In the genomic region with DNA sequence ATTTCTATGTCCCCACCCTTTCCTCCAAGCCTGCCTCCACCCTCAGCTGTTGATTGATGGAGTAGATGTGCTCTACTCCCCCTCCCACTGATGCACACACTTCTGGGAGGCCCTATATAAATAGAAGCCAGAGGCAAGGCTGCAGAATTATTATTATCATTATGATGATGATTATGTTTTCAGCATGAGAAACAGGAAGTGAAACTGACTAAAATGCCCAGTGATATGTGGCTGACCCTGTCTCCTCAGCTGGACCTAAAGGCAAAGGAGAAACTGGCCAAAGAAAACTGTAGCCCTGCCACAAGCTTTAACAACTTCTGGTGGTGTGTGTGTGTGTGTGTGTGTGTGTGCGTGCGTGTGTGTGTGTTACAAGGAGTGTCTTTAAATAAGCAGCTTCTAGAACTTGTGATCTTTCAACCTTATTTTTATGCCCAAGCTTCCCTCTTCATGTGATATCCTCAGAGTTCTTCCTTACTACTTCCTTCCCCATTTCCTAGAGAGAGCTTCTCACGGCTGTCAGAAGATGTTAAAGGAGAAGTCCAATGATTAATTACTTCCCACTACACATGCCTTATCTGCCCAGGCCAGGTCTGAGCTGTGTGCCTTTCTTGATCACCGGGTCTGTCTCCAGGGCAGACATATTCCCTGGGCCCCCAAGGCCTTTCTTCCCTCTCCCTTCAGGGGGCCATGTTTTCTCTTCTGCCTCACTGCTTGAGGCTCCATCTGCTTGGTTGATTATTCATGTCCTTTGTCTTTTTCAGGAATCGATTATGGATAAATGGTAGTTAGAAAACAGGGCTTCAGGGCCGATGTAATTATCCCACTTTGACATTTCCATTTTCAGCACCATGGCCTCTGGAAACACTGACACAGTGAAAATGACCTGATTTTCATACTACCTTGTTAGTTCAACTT, we compare ENCODE assay signal across 11 cellular contexts. TPM values are rescaled to one million over a fixed set of nuclear protein-coding genes. Genes with fewer than 3 reads are reported as not detected.
A peak's percentile ranks its signal among the peaks of the same experiment; 100 is the strongest.
DNase-seq lines count a peak whose midpoint lies in the region; ATAC-seq, FAIRE-seq and TF ChIP-seq lines count a peak whose summit lies in the region.
"Had no signal": no experiment of that assay in that cellular context is flagged by ENCODE, and none has a peak within 500 bp of the region (broad histone marks: within the 10 kb centered on the region; RNA-seq: fewer than 3 reads in every experiment).

No MANE protein-coding gene starts in this region.

- no peak overlapping the region for H3K4me2 ChIP-seq in PC-9

- no peaks in the 10 kb centered on the region for H3K36me3 ChIP-seq in PC-9 (ENCODE audit: low read depth)
- H3K36me3 ChIP-seq: SJCRH30 had no signal

- intact Hi-C loops in PC-9 (cut with micrococcal nuclease; ENCODE audit: unreplicated experiment), result no loop called here

- TF ChIP-seq CTCF in fibroblast of the aortic adventitia (IDR thresholded peaks at IDR 0.05; ENCODE audit: insufficient read depth, low read length) (no peak), PC-9 (conservative IDR thresholded peaks at IDR 0.05) (no peak)

- H3K4me3 ChIP-seq in fibroblast of the aortic adventitia (ENCODE audit: low read depth, low read length), result no peak overlapping the region
- H3K4me3 ChIP-seq in PC-9, result no peak overlapping the region
- H3K4me3 ChIP-seq: SJCRH30 had no signal

- no peaks in the 10 kb centered on the region for H4K20me1 ChIP-seq in PC-9 (ENCODE audit: insufficient read depth)

- FAIRE-seq in GM12891 (lab: Jason Lieb, UNC), result no peak
- FAIRE-seq: frontal cortex had no signal

- H3K4me1 ChIP-seq in PC-9 (replicated peaks; ENCODE audit: insufficient read depth), result peaks cover 17% of the 10 kb centered on the region

- H3K4me3 Mint-ChIP-seq in T-cell, result no peak overlapping the region
- H3K4me3 Mint-ChIP-seq: activated T-helper 17 cell treated with anti-CD3 and anti-CD28 coated beads, Interleukin-2, amount 50 U/mL, for 72 hours had no signal

- peaks cover 4 to 6% (median 5%) of the 10 kb centered on the region in 3 donors for H3K4me1 Mint-ChIP-seq in T-cell

- H3K9me2 ChIP-seq in PC-9 (ENCODE audit: insufficient read depth), result no peaks in the 10 kb centered on the region

- H3K9me3 ChIP-seq in PC-9 (ENCODE audit: insufficient read depth, low read depth), result no peaks in the 10 kb centered on the region
- H3K9me3 ChIP-seq: SJCRH30 had no signal

- CTCF ChIA-PET in T-cell (lab: Charles Lee), result interaction anchor here (0.6 to 2.1 kb wide), 4 partner anchors 9 to 15 kb away, joined by 3 to 7 read pairs (median 4); no protein-coding TSS in a partner anchor
- CTCF ChIA-PET in PC-9 (lab: Charles Lee), result no interaction called here

- peaks cover 9% of the 10 kb centered on the region; the same call in 1 of the 2 replicates for H3F3A ChIP-seq in PC-9 (ENCODE audit: insufficient read depth, low read depth)

- H3K27ac ChIP-seq in PC-9, result no peak overlapping the region

- TF ChIP-seq POLR2A in GM12891 (IDR thresholded peaks at IDR 0.05; ENCODE audit: low read depth, low read length), result no peak

- H3K79me2 ChIP-seq in PC-9 (ENCODE audit: low read depth), result no peaks in the 10 kb centered on the region

- DNase-seq in GM12891 (ENCODE audit: insufficient read length, low spot score) (no peak), NCI-H748 treated with DMSO at 0.1 percent for 48 hours (lab: John Stamatoyannopoulos, UW) (peak; percentile 31), fibroblast of the aortic adventitia (ENCODE audit: low read depth) (peak; percentile 74), pons (ENCODE audit: low spot score) (peak; percentile 73), T-cell (no peak), HT-29 (ENCODE audit: low spot score) (no peak), PC-9 (no peak), NCI-H2171 treated with DMSO at 0.1 percent for 48 hours (lab: John Stamatoyannopoulos, UW) (no peak)
- DNase-seq: SJCRH30 had no signal

- no peak overlapping the region for H3K27ac Mint-ChIP-seq in T-cell
- H3K27ac Mint-ChIP-seq: activated T-helper 17 cell treated with anti-CD3 and anti-CD28 coated beads, Interleukin-2, amount 50 U/mL, for 72 hours had no signal

- no peaks in the 10 kb centered on the region for H3K36me3 Mint-ChIP-seq in T-cell

- H2AFZ ChIP-seq in PC-9, result no peak overlapping the region

- no peak for ATAC-seq in T-cell (replicated peaks in 1 of 4)
- ATAC-seq: activated T-helper 17 cell treated with anti-CD3 and anti-CD28 coated beads, Interleukin-2, amount 50 U/mL, for 72 hours had no signal

- POLR2A ChIA-PET in T-cell (lab: Charles Lee) (interaction anchor here in 1 of 2 donors (0.7 kb wide), 1 partner anchor 169 kb away, joined by 3 read pairs; no protein-coding TSS in a partner anchor), PC-9 (lab: Charles Lee; ENCODE audit: unreplicated experiment) (no interaction called here)

- H3K9me3 Mint-ChIP-seq in T-cell, result no peaks in the 10 kb centered on the region
- H3K9me3 Mint-ChIP-seq: activated T-helper 17 cell treated with anti-CD3 and anti-CD28 coated beads, Interleukin-2, amount 50 U/mL, for 72 hours had no signal

- BruUV-seq in PC-9 (replicated peaks; lab: Mats Ljungman, UMichigan), result no TSS peak

- H3K27me3 ChIP-seq in PC-9 (ENCODE audit: insufficient read depth, low read depth), result no peaks in the 10 kb centered on the region
- H3K27me3 ChIP-seq: SJCRH30 had no signal

- no peaks in the 10 kb centered on the region for H3K27me3 Mint-ChIP-seq in T-cell
- H3K27me3 Mint-ChIP-seq: activated T-helper 17 cell treated with anti-CD3 and anti-CD28 coated beads, Interleukin-2, amount 50 U/mL, for 72 hours had no signal

TF ChIP-seq in GM12891, 5 proteins besides CTCF, POLR2A, EP300 and RAD21:
- no peak for TF ChIP-seq POU2F2 (IDR thresholded peaks at IDR 0.05; ENCODE audit: low read depth, low read length)
- TF ChIP-seq SPI1 (IDR thresholded peaks at IDR 0.05; ENCODE audit: low read depth, low read length), result peak; percentile 97
- no peak for TF ChIP-seq PAX5 (IDR thresholded peaks at IDR 0.05; ENCODE audit: insufficient read depth, low read length, severe bottlenecking)

RNA-seq across cellular contexts. Expression of a gene that starts 11.6 kb away (rescaled TPM):
- polyA plus RNA-seq in GM12891 (2012; ENCODE audit: low read depth, missing spikeins), result 59.4 TPM
- total RNA-seq in fibroblast of the aortic adventitia (ENCODE audit: low replicate concordance) (18.5 and 31.0 TPM in 2 replicates), T-cell (100 to 1,000 TPM in 1 of 5 donors, 10 to 100 TPM in 4; 64.3 to 117 (median 78.4) TPM), PC-9 (2021) (62.6 and 70.6 TPM in 2 replicates)
- total RNA-seq in HT-29 (2014; rRNA removed; shearing (Covaris generic)), result 41.9 and 50.4 TPM in 2 replicates

RNA-seq across cellular contexts. Expression of a gene that starts 37.8 kb away (rescaled TPM):
- polyA plus RNA-seq in GM12891 (2012; ENCODE audit: low read depth, missing spikeins), result 4.6 TPM
- total RNA-seq in fibroblast of the aortic adventitia (ENCODE audit: low replicate concordance), result 19.7 and 27.7 TPM in 2 replicates
- total RNA-seq in T-cell, result 1 to 10 TPM in 4 of 5 donors, under 1 TPM in 1; 0.73 to 2.0 (median 1.6) TPM
- total RNA-seq in HT-29 (2014; rRNA removed; shearing (Covaris generic)), result 0.31 and 0.36 TPM in 2 replicates
- total RNA-seq in PC-9 (2021), result 3.3 and 3.9 TPM in 2 replicates

Comparison
In these comparisons a context has a peak if more than half of its experiments do, and no peak if none do; other contexts are left out.
1. DNase-seq: peak in NCI-H748 treated with DMSO at 0.1 percent for 48 hours (single experiment), fibroblast of the aortic adventitia (single experiment) and pons (single experiment); none in GM12891 (single experiment), T-cell (0 of 34), HT-29 (single experiment), PC-9 (0 of 2) and NCI-H2171 treated with DMSO at 0.1 percent for 48 hours (single experiment).